In genomic region chr9:98575379-98576346, GRCh38 we compare ENCODE assay signal across 8 cellular contexts.
DNase-seq lines count a peak whose midpoint lies in the region; ATAC-seq and TF ChIP-seq lines count a peak whose summit lies in the region.

No MANE protein-coding gene starts in this region.

- CTCF ChIA-PET in PC-3 (lab: Charles Lee): no interaction called here

- H3K27me3 ChIP-seq in PC-3 (ENCODE audit: low read length): no peaks in the 10 kb centered on the region
- no peaks in the 10 kb centered on the region for H3K27me3 ChIP-seq in body of pancreas
- H3K27me3 ChIP-seq in testis: no peaks in the 10 kb centered on the region

- H3K4me3 ChIP-seq in PC-3 (ENCODE audit: low read length): no peak overlapping the region
- H3K4me3 ChIP-seq in fibroblast of mammary gland (ENCODE audit: control insufficient read depth, low read depth, low read length): no peak overlapping the region
- H3K4me3 ChIP-seq in body of pancreas: no peak overlapping the region
- H3K4me3 ChIP-seq in testis: no peak overlapping the region

- BruUV-seq in PC-3 (replicated peaks; lab: Mats Ljungman, UMichigan): no TSS peak

- intact Hi-C loops in PC-3 (cut with micrococcal nuclease): no loop called here
- intact Hi-C loops in body of pancreas (cut with DNase I): no loop called here
- intact Hi-C loops in testis (cut with DNase I; ENCODE audit: low total_unique reads): no loop called here

- TF ChIP-seq CTCF in PC-3 (conservative IDR thresholded peaks at IDR 0.05; ENCODE audit: low read depth, low read length) (no peak), fibroblast of mammary gland (conservative IDR thresholded peaks at IDR 0.05; ENCODE audit: control insufficient read depth, insufficient read depth, low read depth, low read length) (no peak), body of pancreas (IDR thresholded peaks at IDR 0.05) (no peak), testis (IDR thresholded peaks at IDR 0.05) (no peak)

- no peak for TF ChIP-seq POLR2A in body of pancreas (IDR thresholded peaks at IDR 0.05)
- TF ChIP-seq POLR2A in testis (IDR thresholded peaks at IDR 0.05): no peak

- H4K20me1 ChIP-seq in PC-3 (ENCODE audit: low read length): no peaks in the 10 kb centered on the region

- H3K27ac ChIP-seq in PC-3 (ENCODE audit: low read length): peak overlapping the region; percentile 22; the same call in 1 of the 2 replicates
- H3K27ac ChIP-seq in body of pancreas: no peak overlapping the region
- H3K27ac ChIP-seq in testis: no peak overlapping the region

- ATAC-seq in GM18868 (IDR thresholded peaks at IDR 0.05; ENCODE audit: unreplicated experiment) (peak; percentile 83), HG02973 (IDR thresholded peaks at IDR 0.05; ENCODE audit: unreplicated experiment) (peak; percentile 78), PC-3 (peak; percentile 71), body of pancreas (no peak)

- no peaks in the 10 kb centered on the region for H3K36me3 ChIP-seq in PC-3 (ENCODE audit: low read depth, low read length)
- H3K36me3 ChIP-seq in body of pancreas (replicated peaks in 1 of 2; ENCODE audit: insufficient read depth in 1 of 2, low read depth in 2 of 2): no peaks in the 10 kb centered on the region
- H3K36me3 ChIP-seq in testis (ENCODE audit: low read depth, missing control alignments): no peaks in the 10 kb centered on the region

- no peak overlapping the region for H2AFZ ChIP-seq in PC-3 (ENCODE audit: low read length)

- no peak overlapping the region for H3K9ac ChIP-seq in PC-3 (ENCODE audit: low read length)

- WGBS in body of pancreas, 2 donors: 60 to 68% methylated on average over 13 of the region's 13 CpGs
- 71 to 73% methylated on average over 12 to 13 of the region's 13 CpGs for WGBS in testis, 2 donors

- H3K9me3 ChIP-seq in PC-3 (ENCODE audit: low read length) (no peaks in the 10 kb centered on the region), body of pancreas (no peaks in the 10 kb centered on the region), testis (no peaks in the 10 kb centered on the region)

- POLR2A ChIA-PET in PC-3 (lab: Charles Lee; ENCODE audit: unreplicated experiment): interaction anchor here (0.6 kb wide), 1 partner anchor 643 kb away, joined by 3 read pairs; no protein-coding TSS in a partner anchor

- no peaks in the 10 kb centered on the region for H3K79me2 ChIP-seq in PC-3 (ENCODE audit: low read length)

- H3K4me1 ChIP-seq in PC-3 (ENCODE audit: insufficient read depth, low read length) (peaks cover 12% of the 10 kb centered on the region), body of pancreas (no peaks in the 10 kb centered on the region), testis (no peaks in the 10 kb centered on the region)

- peak; percentile 42 for DNase-seq in AG08396 (ENCODE audit: low spot score)
- DNase-seq in PC-3: peak; percentile 75
- DNase-seq in fibroblast of mammary gland (ENCODE audit: low read depth): peak; percentile 84
- no peak for DNase-seq in body of pancreas
- DNase-seq in DMS 273 treated with DMSO at 0.1 percent for 48 hours (lab: John Stamatoyannopoulos, UW): no peak
- DNase-seq in testis: no peak

- peak overlapping the region; percentile 32; the same call in 1 of the 2 replicates for H3K4me2 ChIP-seq in PC-3 (ENCODE audit: low read length)

- no peaks in the 10 kb centered on the region for H3K9me2 ChIP-seq in PC-3 (replicated peaks; ENCODE audit: low read length)

- H3F3A ChIP-seq in PC-3 (ENCODE audit: low read length, unreplicated experiment): no peaks in the 10 kb centered on the region

Comparison
In these comparisons a context has a peak if more than half of its experiments do, and no peak if none do; other contexts are left out.
1. DNase-seq: peak in AG08396 (single experiment), PC-3 (single experiment) and fibroblast of mammary gland (single experiment); none in body of pancreas (0 of 4), DMS 273 treated with DMSO at 0.1 percent for 48 hours (single experiment) and testis (single experiment).